24 cellular contexts compared by ENCODE assay signal in genomic region chr22:42381152-42381551, GRCh38. TPM values are rescaled to one million over a fixed set of nuclear protein-coding genes. Genes with fewer than 3 reads are reported as not detected.
"Had no signal": no experiment of that assay in that cellular context is flagged by ENCODE, and none has a peak within 500 bp of the region (broad histone marks: within the 10 kb centered on the region; RNA-seq: fewer than 3 reads in every experiment).

No MANE protein-coding gene starts in this region.

- H3K27ac Mint-ChIP-seq: activated CD8-positive, alpha-beta memory T cell treated with anti-CD3 and anti-CD28 coated beads, Interleukin-2, amount 10 ng/mL, durations not matched to agents 7 days and 5 days; activated CD8-positive, alpha-beta T cell treated with anti-CD3 and anti-CD28 coated beads, Interleukin-2, amount 10 ng/mL, durations not matched to agents 7 days and 5 days; activated naive CD4-positive, alpha-beta T cell treated with anti-CD3 and anti-CD28 coated beads, Interleukin-2, amount 50 U/mL, for 24 hours; activated T-cell treated with anti-CD3 and anti-CD28 coated beads, Interleukin-2, amount 50 U/mL, for 24 hours; activated T-helper 1 cell treated with anti-CD3 and anti-CD28 coated beads, Interleukin-12 subunit alpha, Interleukin-12 subunit beta, Interleukin-2, Interleukin-4 antibody, amounts not matched to agents 30 ng/mL and 10 ng/mL and 1 ng/mL, durations not matched to agents 14 hours and 24 hours and 36 hours; T-helper 1 cell treated with Interleukin-12 subunit alpha and Interleukin-12 subunit beta and Interleukin-4 antibody, amounts not matched to agents 30 μg/mL and 1 μg/mL, for 36 hours had no signal

- H3K4me3 ChIP-seq: ascending aorta, body of pancreas, K562 had no signal

- H3K4me1 Mint-ChIP-seq: activated CD8-positive, alpha-beta memory T cell treated with anti-CD3 and anti-CD28 coated beads, Interleukin-2, amount 10 ng/mL, durations not matched to agents 7 days and 5 days; activated naive CD4-positive, alpha-beta T cell treated with anti-CD3 and anti-CD28 coated beads, Interleukin-2, amount 50 U/mL, for 24 hours; central memory CD8-positive, alpha-beta T cell had no signal

- H3K36me3 ChIP-seq: ascending aorta had no signal

- H3K27me3 Mint-ChIP-seq: activated CD8-positive, alpha-beta memory T cell treated with anti-CD3 and anti-CD28 coated beads, Interleukin-2, amount 10 ng/mL, durations not matched to agents 7 days and 5 days; activated naive CD4-positive, alpha-beta T cell treated with anti-CD3 and anti-CD28 coated beads, Interleukin-2, amount 50 U/mL, for 24 hours; activated T-cell treated with anti-CD3 and anti-CD28 coated beads, Interleukin-2, amount 50 U/mL, for 24 hours; central memory CD8-positive, alpha-beta T cell had no signal

- H3K27me3 ChIP-seq: ascending aorta, body of pancreas had no signal

- H3K4me1 ChIP-seq: ascending aorta had no signal

- ATAC-seq: activated CD8-positive, alpha-beta memory T cell treated with anti-CD3 and anti-CD28 coated beads, Interleukin-2, amount 10 ng/mL, durations not matched to agents 7 days and 5 days; activated CD8-positive, alpha-beta T cell treated with anti-CD3 and anti-CD28 coated beads, Interleukin-2, amount 10 ng/mL, durations not matched to agents 7 days and 5 days; body of pancreas; K562 had no signal

- H3K27ac ChIP-seq: ascending aorta, body of pancreas had no signal

- H3K4me3 Mint-ChIP-seq: activated CD8-positive, alpha-beta memory T cell treated with anti-CD3 and anti-CD28 coated beads, Interleukin-2, amount 10 ng/mL, durations not matched to agents 7 days and 5 days; activated CD8-positive, alpha-beta T cell treated with anti-CD3 and anti-CD28 coated beads, Interleukin-2, amount 10 ng/mL, durations not matched to agents 7 days and 5 days; activated naive CD4-positive, alpha-beta T cell treated with anti-CD3 and anti-CD28 coated beads, Interleukin-2, amount 50 U/mL, for 24 hours; activated T-cell treated with anti-CD3 and anti-CD28 coated beads, Interleukin-2, amount 50 U/mL, for 24 hours; activated T-helper 1 cell treated with anti-CD3 and anti-CD28 coated beads, Interleukin-12 subunit alpha, Interleukin-12 subunit beta, Interleukin-2, Interleukin-4 antibody, amounts not matched to agents 30 ng/mL and 10 ng/mL and 1 ng/mL, durations not matched to agents 14 hours and 24 hours and 36 hours; central memory CD8-positive, alpha-beta T cell; T-helper 1 cell treated with Interleukin-12 subunit alpha and Interleukin-12 subunit beta and Interleukin-4 antibody, amounts not matched to agents 30 μg/mL and 1 μg/mL, for 36 hours had no signal

- H3K9me3 Mint-ChIP-seq: activated naive CD4-positive, alpha-beta T cell treated with anti-CD3 and anti-CD28 coated beads, Interleukin-2, amount 50 U/mL, for 24 hours; activated T-cell treated with anti-CD3 and anti-CD28 coated beads, Interleukin-2, amount 50 U/mL, for 24 hours; activated T-helper 1 cell treated with anti-CD3 and anti-CD28 coated beads, Interleukin-12 subunit alpha, Interleukin-12 subunit beta, Interleukin-2, Interleukin-4 antibody, amounts not matched to agents 30 ng/mL and 10 ng/mL and 1 ng/mL, durations not matched to agents 14 hours and 24 hours and 36 hours; central memory CD8-positive, alpha-beta T cell; T-helper 1 cell treated with Interleukin-12 subunit alpha and Interleukin-12 subunit beta and Interleukin-4 antibody, amounts not matched to agents 30 μg/mL and 1 μg/mL, for 36 hours had no signal

- DNase-seq: activated CD4-positive, alpha-beta T cell treated with anti-CD3 and anti-CD28 coated beads for 48 hours; activated CD4-positive, alpha-beta T cell treated with anti-CD3 and anti-CD28 coated beads, Interleukin-2, amount 50 U/mL, for 4 hours; activated CD4-positive, CD25-positive, alpha-beta regulatory T cell treated with anti-CD3 and anti-CD28 coated beads, Interleukin-2, amount 50 U/mL, for 72 hours; activated CD8-positive, alpha-beta memory T cell treated with anti-CD3 and anti-CD28 coated beads, Interleukin-2, amount 10 ng/mL, durations not matched to agents 7 days and 5 days; activated CD8-positive, alpha-beta T cell treated with anti-CD3 and anti-CD28 coated beads, Interleukin-2, amount 10 ng/mL, durations not matched to agents 7 days and 5 days; activated effector memory CD4-positive, alpha-beta T cell treated with Interleukin-2 at 50 U/mL for 16 hours; activated naive CD4-positive, alpha-beta T cell; activated T-cell treated with anti-CD3 and anti-CD28 coated beads, Interleukin-2, amount 50 U/mL, for 24 hours; body of pancreas; Kasumi-1; NCI-H1105 treated with DMSO at 0.1 percent for 48 hours; NCI-H1436 treated with DMSO at 0.1 percent for 48 hours; NCI-H187; NCI-H2081; NCI-H524; RPMI8226; SHP77 had no signal

- H3K9me3 ChIP-seq: ascending aorta, body of pancreas had no signal

- H3K36me3 Mint-ChIP-seq: activated CD8-positive, alpha-beta memory T cell treated with anti-CD3 and anti-CD28 coated beads, Interleukin-2, amount 10 ng/mL, durations not matched to agents 7 days and 5 days; activated naive CD4-positive, alpha-beta T cell treated with anti-CD3 and anti-CD28 coated beads, Interleukin-2, amount 50 U/mL, for 24 hours had no signal

RNA-seq across cellular contexts. Expression of gene NFAM1, which starts 51.1 kb away (rescaled TPM):
- total RNA-seq: SK-MEL-5 had no signal
